ENCODE assay signal across 38 cellular contexts in genomic region chr2:164947281-164947680, GRCh38. TPM values are rescaled to one million over a fixed set of nuclear protein-coding genes. Genes with fewer than 3 reads are reported as not detected.
"Had no signal": no experiment of that assay in that cellular context is flagged by ENCODE, and none has a peak within 500 bp of the region (broad histone marks: within the 10 kb centered on the region; RNA-seq: fewer than 3 reads in every experiment).

No MANE protein-coding gene starts in this region.

- DNase-seq: Karpas-422, Kasumi-1, MG63, MM.1S, MV-4-11, NCI-H1048, NCI-H1092, NCI-H1092 treated with DMSO at 0.1 percent for 48 hours, NCI-H1105, NCI-H1105 treated with DMSO at 0.1 percent for 48 hours, NCI-H1417, NCI-H1417 treated with DMSO at 0.1 percent for 48 hours, NCI-H1436, NCI-H1436 treated with DMSO at 0.1 percent for 48 hours, NCI-H146, NCI-H1694, NCI-H1694 treated with DMSO at 0.1 percent for 48 hours, NCI-H187, NCI-H187 treated with DMSO at 0.1 percent for 48 hours, NCI-H1930, NCI-H2029, NCI-H2029 treated with DMSO at 0.1 percent for 48 hours, NCI-H2081, NCI-H2081 treated with DMSO at 0.1 percent for 48 hours, NCI-H2107, NCI-H2171, NCI-H2171 treated with DMSO at 0.1 percent for 48 hours, NCI-H2227 treated with DMSO at 0.1 percent for 48 hours, NCI-H226, NCI-H345, NCI-H446, NCI-H446 treated with DMSO at 0.1 percent for 48 hours, NCI-H510A, NCI-H510A treated with DMSO at 0.1 percent for 48 hours, NCI-H524 had no signal

- H3K36me3 ChIP-seq: MG63 had no signal

- H3K9me3 ChIP-seq: MG63 had no signal

- H3K4me3 ChIP-seq: MG63 had no signal

- H3K27me3 ChIP-seq: MG63 had no signal

RNA-seq across cellular contexts. Expression of gene SLC38A11, which starts 8.0 kb away (rescaled TPM):
- total RNA-seq: LHCN-M2, MCF 10A, NCI-H460 had no signal
